In genomic region chr3:37855363-37855970, GRCh38 we compare ENCODE assay signal across 8 cellular contexts. TPM values are rescaled to one million over a fixed set of nuclear protein-coding genes. Genes with fewer than 3 reads are reported as not detected.
A peak's percentile ranks its signal among the peaks of the same experiment; 100 is the strongest.
DNase-seq lines count a peak whose midpoint lies in the region; ATAC-seq and TF ChIP-seq lines count a peak whose summit lies in the region.

No MANE protein-coding gene starts in this region.

- peaks cover 2% of the 10 kb centered on the region for H3K4me1 Mint-ChIP-seq in activated naive CD8-positive, alpha-beta T cell treated with anti-CD3 and anti-CD28 coated beads, Interleukin-2, amount 10 ng/mL, durations not matched to agents 7 days and 5 days

- no peaks in the 10 kb centered on the region for H3K36me3 Mint-ChIP-seq in activated naive CD8-positive, alpha-beta T cell treated with anti-CD3 and anti-CD28 coated beads, Interleukin-2, amount 10 ng/mL, durations not matched to agents 7 days and 5 days

- TF ChIP-seq CTCF in LNCaP clone FGC (IDR thresholded peaks at IDR 0.05; ENCODE audit: control insufficient read depth, extremely low read depth, insufficient read depth): peak; percentile 94

- no peaks in the 10 kb centered on the region for H3K27me3 ChIP-seq in rectal smooth muscle tissue (ENCODE audit: control insufficient read depth, insufficient read depth, low read length)

- no peak overlapping the region for H3K27ac ChIP-seq in rectal smooth muscle tissue (ENCODE audit: low read depth, low read length)

- no peak overlapping the region for H3K4me3 Mint-ChIP-seq in activated naive CD8-positive, alpha-beta T cell treated with anti-CD3 and anti-CD28 coated beads, Interleukin-2, amount 10 ng/mL, durations not matched to agents 7 days and 5 days

- no peaks in the 10 kb centered on the region for H3K9me3 Mint-ChIP-seq in activated naive CD8-positive, alpha-beta T cell treated with anti-CD3 and anti-CD28 coated beads, Interleukin-2, amount 10 ng/mL, durations not matched to agents 7 days and 5 days

- peaks cover 9% of the 10 kb centered on the region for H3K27me3 Mint-ChIP-seq in activated naive CD8-positive, alpha-beta T cell treated with anti-CD3 and anti-CD28 coated beads, Interleukin-2, amount 10 ng/mL, durations not matched to agents 7 days and 5 days

- H3K4me1 ChIP-seq in rectal smooth muscle tissue (ENCODE audit: control insufficient read depth, insufficient read depth, low read length): peaks cover 15% of the 10 kb centered on the region

- H3K4me3 ChIP-seq in LNCaP clone FGC (ENCODE audit: low read depth, low read length) (no peak overlapping the region), rectal smooth muscle tissue (ENCODE audit: low read length) (no peak overlapping the region)

- ATAC-seq in activated naive CD8-positive, alpha-beta T cell treated with anti-CD3 and anti-CD28 coated beads, Interleukin-2, amount 10 ng/mL, durations not matched to agents 7 days and 5 days (ENCODE audit: low read depth): no peak
- ATAC-seq in HG02571 (IDR thresholded peaks at IDR 0.05; ENCODE audit: unreplicated experiment): no peak

- DNase-seq in NCI-H2171 treated with DMSO at 0.1 percent for 48 hours (lab: John Stamatoyannopoulos, UW) (peak; percentile 4), NCI-H2171 (lab: John Stamatoyannopoulos, UW) (no peak), LNCaP clone FGC (ENCODE audit: low read depth) (no peak), T follicular helper cell (ENCODE audit: low read depth) (peak; percentile 54), cardiac septum (ENCODE audit: low spot score) (peak; percentile 94)
- DNase-seq in activated naive CD8-positive, alpha-beta T cell treated with anti-CD3 and anti-CD28 coated beads, Interleukin-2, amount 10 ng/mL, durations not matched to agents 7 days and 5 days: peak; percentile 82

- peak overlapping the region; percentile 19 for H3K9ac ChIP-seq in rectal smooth muscle tissue (ENCODE audit: low read length)

- no peak overlapping the region for H3K27ac Mint-ChIP-seq in activated naive CD8-positive, alpha-beta T cell treated with anti-CD3 and anti-CD28 coated beads, Interleukin-2, amount 10 ng/mL, durations not matched to agents 7 days and 5 days

- peaks cover 3% of the 10 kb centered on the region for H3K36me3 ChIP-seq in rectal smooth muscle tissue (ENCODE audit: control insufficient read depth, insufficient read depth, low read length)

- POLR2A ChIA-PET in activated naive CD8-positive, alpha-beta T cell treated with anti-CD3 and anti-CD28 coated beads, Interleukin-2, amount 10 ng/mL, durations not matched to agents 7 days and 5 days (lab: Charles Lee): interaction anchor here (0.8 to 1.5 kb wide), 2 partner anchors 112 to 139 kb away, joined by 3 read pairs; no protein-coding TSS in a partner anchor

- intact Hi-C loops in cardiac septum (cut with DNase I): loop anchor here (1.0 kb wide), 2 partner anchors 112 to 148 kb away; no protein-coding TSS in a partner anchor

RNA-seq across cellular contexts. Expression of gene CTDSPL, which starts 6.2 kb away (rescaled TPM):
- total RNA-seq in activated naive CD8-positive, alpha-beta T cell treated with anti-CD3 and anti-CD28 coated beads, Interleukin-2, amount 10 ng/mL, durations not matched to agents 7 days and 5 days: 1 to 10 TPM; 1.3 to 2.1 TPM
- 36.4 TPM for total RNA-seq in cardiac septum

Comparison
In these comparisons a context has a peak if more than half of its experiments do, and no peak if none do; other contexts are left out.
1. DNase-seq: peak in NCI-H2171 treated with DMSO at 0.1 percent for 48 hours (single experiment), T follicular helper cell (single experiment), activated naive CD8-positive, alpha-beta T cell treated with anti-CD3 and anti-CD28 coated beads, Interleukin-2, amount 10 ng/mL, durations not matched to agents 7 days and 5 days (single experiment) and cardiac septum (single experiment); none in NCI-H2171 (single experiment) and LNCaP clone FGC (single experiment).
2. RNA of gene CTDSPL, which starts 6.2 kb away (total RNA-seq): 36.4 TPM in cardiac septum (single experiment); 1.3 to 2.1 TPM in activated naive CD8-positive, alpha-beta T cell treated with anti-CD3 and anti-CD28 coated beads, Interleukin-2, amount 10 ng/mL, durations not matched to agents 7 days and 5 days; every median in the first group is over 10 times any median in the second.